Comparison of ENCODE assay signal across 20 cellular contexts in genomic region chr2:75870133-75870532, GRCh38.
"Had no signal": no experiment of that assay in that cellular context is flagged by ENCODE, and none has a peak within 500 bp of the region (broad histone marks: within the 10 kb centered on the region; RNA-seq: fewer than 3 reads in every experiment).

No MANE protein-coding gene starts in this region.

- DNase-seq: activated CD4-positive, alpha-beta T cell treated with anti-CD3 and anti-CD28 coated beads for 1 hour; activated gamma-delta T cell treated with Interleukin-2 at 50 U/mL for 16 hours; adrenal gland; cerebellar nuclear complex; cortex of kidney; effector CD4-positive, alpha-beta T cell; gastrocnemius medialis; heart left ventricle; nucleus accumbens; stimulated activated naive CD4-positive, alpha-beta T cell had no signal

- H3K27ac ChIP-seq: adrenal gland, breast epithelium, gastrocnemius medialis, heart left ventricle, thyroid gland, VCaP had no signal

- H3K27me3 ChIP-seq: adrenal gland, breast epithelium, gastrocnemius medialis, heart left ventricle, thyroid gland had no signal

- H3K36me3 ChIP-seq: adrenal gland, breast epithelium, gastrocnemius medialis, heart left ventricle, thyroid gland had no signal

- H3K4me1 ChIP-seq: adrenal gland, breast epithelium, gastrocnemius medialis, heart left ventricle, thyroid gland had no signal

- ATAC-seq: activated naive CD4-positive, alpha-beta T cell treated with anti-CD3 and anti-CD28 coated beads, Interleukin-2, amount 50 U/mL, for 72 hours; esophagus mucosa; gastrocnemius medialis; heart left ventricle; natural killer cell treated with Interleukin-12 subunit alpha and Interleukin-12 subunit beta and Interleukin-15 and Interleukin-18, amount 100 ng/mL, for 72 hours; sciatic nerve had no signal

- H3K4me3 ChIP-seq: adrenal gland, breast epithelium, gastrocnemius medialis, heart left ventricle, lung, thyroid gland had no signal

- H3K9me3 ChIP-seq: adrenal gland, breast epithelium, gastrocnemius medialis, heart left ventricle, thyroid gland had no signal

- FAIRE-seq: astrocyte, keratinocyte had no signal
